In genomic region chr5:10513501-10514442, GRCh38 we compare ENCODE assay signal across 1 cellular context.
TF ChIP-seq lines count a peak whose summit lies in the region.

No MANE protein-coding gene starts in this region.

TF ChIP-seq in endothelial cell of umbilical vein, 7 proteins besides CTCF, POLR2A, EP300 and RAD21 (continued from another document):
- no peak for TF ChIP-seq EZH2 (IDR thresholded peaks at IDR 0.05; ENCODE audit: borderline replicate concordance, low read depth, low read length, severe bottlenecking)
- TF ChIP-seq MYC (IDR thresholded peaks at IDR 0.05; ENCODE audit: low read depth, low read length) = no peak
- TF ChIP-seq FOS (IDR thresholded peaks at IDR 0.05; ENCODE audit: borderline replicate concordance, insufficient read depth, low read length) = peak; percentile 23
- peak; percentile 19 for TF ChIP-seq JUN (IDR thresholded peaks at IDR 0.05; ENCODE audit: borderline replicate concordance, insufficient read depth, insufficient read length, low read depth)
- TF ChIP-seq POLR2AphosphoS5 (IDR thresholded peaks at IDR 0.05; ENCODE audit: insufficient read depth, low read depth, low read length) = peak; percentile 86
TF ChIP-seq in endothelial cell of umbilical vein: peak in this region for 5.
